10 cellular contexts compared by ENCODE assay signal in genomic region chr12:43760396-43760795, GRCh38.
DNase-seq lines count a peak whose midpoint lies in the region; ATAC-seq and TF ChIP-seq lines count a peak whose summit lies in the region.
"Had no signal": no experiment of that assay in that cellular context is flagged by ENCODE, and none has a peak within 500 bp of the region (broad histone marks: within the 10 kb centered on the region; RNA-seq: fewer than 3 reads in every experiment).

No MANE protein-coding gene starts in this region.

- H3K9ac ChIP-seq in OCI-LY1 (ENCODE audit: low read length): peak overlapping the region; percentile 82
- no peak overlapping the region for H3K9ac ChIP-seq in rectal smooth muscle tissue (ENCODE audit: low read length)

- H3K9me3 Mint-ChIP-seq in effector memory CD8-positive, alpha-beta T cell: no peaks in the 10 kb centered on the region

- H3K36me3 ChIP-seq in OCI-LY1 (ENCODE audit: insufficient read depth, low read length) (peaks cover 11% of the 10 kb centered on the region), rectal smooth muscle tissue (ENCODE audit: control insufficient read depth, insufficient read depth, low read length) (no peaks in the 10 kb centered on the region), tibial artery (peaks cover 0 to 8% (median 0%) of the 10 kb centered on the region in 3 donors)

- H3K9me3 ChIP-seq in OCI-LY1 (ENCODE audit: low read length) (no peaks in the 10 kb centered on the region), tibial artery (no peaks in the 10 kb centered on the region)

- H3K27me3 ChIP-seq in OCI-LY1 (ENCODE audit: insufficient read depth, low read length) (no peaks in the 10 kb centered on the region), rectal smooth muscle tissue (ENCODE audit: control insufficient read depth, insufficient read depth, low read length) (no peaks in the 10 kb centered on the region), tibial artery (no peaks in the 10 kb centered on the region)

- no peak overlapping the region for H2AFZ ChIP-seq in OCI-LY1 (ENCODE audit: low read length)

- no peak for TF ChIP-seq CTCF in GM12865 (IDR thresholded peaks at IDR 0.05; ENCODE audit: insufficient read depth, low read depth, low read length, missing control alignments)
- TF ChIP-seq CTCF in OCI-LY1 (IDR thresholded peaks at IDR 0.05; ENCODE audit: low read length): no peak
- TF ChIP-seq CTCF in foreskin fibroblast (IDR thresholded peaks at IDR 0.05; ENCODE audit: low read depth, low read length): no peak
- TF ChIP-seq CTCF in tibial artery (IDR thresholded peaks at IDR 0.05): no peak

- H3K27ac Mint-ChIP-seq in effector memory CD8-positive, alpha-beta T cell: peak overlapping the region; percentile 99

- H3K4me2 ChIP-seq in OCI-LY1 (ENCODE audit: low read length): peak overlapping the region; percentile 96

- H3K4me3 Mint-ChIP-seq in effector memory CD8-positive, alpha-beta T cell: peak overlapping the region; percentile 97 to 98

- peaks cover 25% of the 10 kb centered on the region for H3K36me3 Mint-ChIP-seq in effector memory CD8-positive, alpha-beta T cell (ENCODE audit: insufficient read depth)

- H3K9me2 ChIP-seq in OCI-LY1 (ENCODE audit: low read depth, low read length): no peaks in the 10 kb centered on the region

- DNase-seq in GM12865 (ENCODE audit: low read depth) (no peak), foreskin fibroblast (no peak), tibial artery (no peak)
- DNase-seq in effector memory CD8-positive, alpha-beta T cell: no peak
- DNase-seq: effector CD4-positive, alpha-beta T cell; NCI-H526 treated with DMSO at 0.1 percent for 48 hours had no signal

- no peaks in the 10 kb centered on the region for H4K20me1 ChIP-seq in OCI-LY1 (ENCODE audit: insufficient read depth, low read length)

- H3K4me1 ChIP-seq in OCI-LY1 (ENCODE audit: insufficient read depth, low read length, severe bottlenecking) (peaks cover 43% of the 10 kb centered on the region), rectal smooth muscle tissue (ENCODE audit: control insufficient read depth, insufficient read depth, low read length) (peaks cover 13% of the 10 kb centered on the region), tibial artery (peaks cover 0 to 26% (median 19%) of the 10 kb centered on the region in 4 donors)

- ATAC-seq in effector memory CD8-positive, alpha-beta T cell (replicated peaks): no peak
- no peak for ATAC-seq in GM21526 (IDR thresholded peaks at IDR 0.05; ENCODE audit: low FRiP score, unreplicated experiment)

- intact Hi-C loops in tibial artery (cut with DNase I; ENCODE audit: low total_unique reads): no loop called here

- peaks cover 24% of the 10 kb centered on the region for H3K79me2 ChIP-seq in OCI-LY1 (ENCODE audit: insufficient read depth, low read length)

- no peaks in the 10 kb centered on the region for H3F3A ChIP-seq in OCI-LY1 (ENCODE audit: insufficient read depth, low read length)

- no peaks in the 10 kb centered on the region for H3K27me3 Mint-ChIP-seq in effector memory CD8-positive, alpha-beta T cell

- H3K27ac ChIP-seq in OCI-LY1 (ENCODE audit: low read depth, low read length, poor library complexity, severe bottlenecking) (no peak overlapping the region), rectal smooth muscle tissue (ENCODE audit: low read depth, low read length) (no peak overlapping the region), tibial artery (no peak overlapping the region)

- H3K4me1 Mint-ChIP-seq in effector memory CD8-positive, alpha-beta T cell (ENCODE audit: low read depth in 2 of 2): peaks cover 41 to 57% of the 10 kb centered on the region in 2 donors

- H3K4me3 ChIP-seq in GM12865 (ENCODE audit: low read depth, low read length) (peak overlapping the region; percentile 68), OCI-LY1 (ENCODE audit: low read depth, low read length, poor library complexity, severe bottlenecking) (peak overlapping the region; percentile 70), rectal smooth muscle tissue (ENCODE audit: low read length) (peak overlapping the region; percentile 93), foreskin fibroblast (ENCODE audit: low read depth in 1 of 2, low read length in 2 of 2) (peak overlapping the region in 1 of 2 donors; percentile 80), tibial artery (peak overlapping the region in 1 of 2 donors; percentile 90)
- H3K4me3 ChIP-seq: lung had no signal
